21 cellular contexts compared by ENCODE assay signal in the genomic region with DNA sequence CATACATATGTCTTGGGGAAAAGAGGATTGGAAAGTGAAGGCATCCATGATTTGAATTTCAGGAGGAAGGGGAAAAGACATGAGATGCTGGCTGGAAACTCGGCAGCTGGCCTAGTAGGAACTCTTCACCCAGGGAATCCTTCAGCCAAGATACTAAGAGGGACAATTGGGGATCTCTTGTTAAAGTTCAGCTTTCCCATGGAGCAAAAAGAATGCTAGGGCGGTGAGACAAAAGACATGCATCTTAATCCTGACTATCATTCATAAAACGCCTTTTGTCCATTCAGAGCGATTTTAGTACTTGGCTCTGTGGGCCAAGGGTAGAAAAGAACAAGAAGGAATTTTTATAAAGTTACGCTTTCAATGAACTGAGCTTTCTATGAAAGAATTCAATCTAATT. TPM values are rescaled to one million over a fixed set of nuclear protein-coding genes. Genes with fewer than 3 reads are reported as not detected.
DNase-seq lines count a peak whose midpoint lies in the region; ATAC-seq and TF ChIP-seq lines count a peak whose summit lies in the region.
"Had no signal": no experiment of that assay in that cellular context is flagged by ENCODE, and none has a peak within 500 bp of the region (broad histone marks: within the 10 kb centered on the region; RNA-seq: fewer than 3 reads in every experiment).

No MANE protein-coding gene starts in this region.

- H2AFZ ChIP-seq in GM23338 = no peak overlapping the region
- H2AFZ ChIP-seq: GM23248 had no signal

- 72 to 80% methylated on average over 5 of the region's 5 CpGs for WGBS in esophagus squamous epithelium, 2 donors

- DNase-seq in GM23338 (ENCODE audit: low spot score) = no peak
- no peak for DNase-seq in RWPE2 (ENCODE audit: low spot score)
- DNase-seq in esophagus squamous epithelium (lab: John Stamatoyannopoulos, UW) = no peak
- peak; percentile 9 for DNase-seq in posterior vena cava (ENCODE audit: low spot score)
- DNase-seq in GOT3 (lab: John Stamatoyannopoulos, UW) = no peak
- DNase-seq: 8988T; CD8-positive, alpha-beta T cell; DND-41; GM23248; Kasumi-1; MM.1S; NCI-H1048; NCI-H1417 treated with DMSO at 0.1 percent for 48 hours; NCI-H187; NCI-H446; Right ventricle myocardium superior had no signal

- no peak for TF ChIP-seq CTCF in GM23338 (conservative IDR thresholded peaks at IDR 0.05; ENCODE audit: low read depth in 2 of 2)
- TF ChIP-seq CTCF in RWPE2 (IDR thresholded peaks at IDR 0.05; ENCODE audit: poor library complexity, severe bottlenecking) = no peak
- no peak for TF ChIP-seq CTCF in esophagus squamous epithelium (IDR thresholded peaks at IDR 0.05)

- no peak for TF ChIP-seq POLR2A in esophagus squamous epithelium (IDR thresholded peaks at IDR 0.05)

- H3K4me3 ChIP-seq in GM23338 (no peak overlapping the region), RWPE2 (ENCODE audit: severe bottlenecking) (no peak overlapping the region), esophagus squamous epithelium (no peak overlapping the region)
- H3K4me3 ChIP-seq: BLaER1 treated with 17β-estradiol and CSF1 and Interleukin-3, amounts not matched to agents 10 nM and 100 nM; GM12878; GM23248 had no signal

- H3K4me1 ChIP-seq in GM23338 (ENCODE audit: insufficient read depth) = peaks cover 30% of the 10 kb centered on the region
- peaks cover 24% of the 10 kb centered on the region for H3K4me1 ChIP-seq in RWPE2 (ENCODE audit: insufficient read depth, poor library complexity, severe bottlenecking)
- H3K4me1 ChIP-seq in esophagus squamous epithelium = peaks cover 6 to 51% (median 23%) of the 10 kb centered on the region in 3 donors
- H3K4me1 ChIP-seq: BLaER1 treated with 17β-estradiol and CSF1 and Interleukin-3, amounts not matched to agents 10 nM and 100 nM had no signal

- no peaks in the 10 kb centered on the region for H3K27me3 ChIP-seq in GM23338 (ENCODE audit: insufficient read depth)
- H3K27me3 ChIP-seq in RWPE2 (ENCODE audit: insufficient read depth, poor library complexity, severe bottlenecking) = no peaks in the 10 kb centered on the region
- H3K27me3 ChIP-seq in esophagus squamous epithelium = peaks cover 0 to 4% (median 0%) of the 10 kb centered on the region in 4 donors
- H3K27me3 ChIP-seq: BLaER1 treated with 17β-estradiol and CSF1 and Interleukin-3, amounts not matched to agents 10 nM and 100 nM had no signal

- peaks cover 84% of the 10 kb centered on the region for H3K79me2 ChIP-seq in GM23338 (replicated peaks; ENCODE audit: insufficient read depth)

- H3K27ac ChIP-seq in GM23338 (ENCODE audit: low read depth) (no peak overlapping the region), RWPE2 (ENCODE audit: poor library complexity, severe bottlenecking) (peak overlapping the region; percentile 25), esophagus squamous epithelium (peak overlapping the region; percentile 34 to 62 (median 55))
- H3K27ac ChIP-seq: BLaER1 treated with 17β-estradiol and CSF1 and Interleukin-3, amounts not matched to agents 10 nM and 100 nM had no signal

- no peak; the same call in 2 of the 3 replicates for ATAC-seq in GM23338
- ATAC-seq in RWPE2 (ENCODE audit: low read depth) = no peak
- ATAC-seq in HG02759 (IDR thresholded peaks at IDR 0.05; ENCODE audit: unreplicated experiment) = no peak
- no peak for ATAC-seq in SK-N-SH treated with all-trans-retinoic acid at 6 μM for 48 hours
- ATAC-seq: CD8-positive, alpha-beta T cell; GM12878 had no signal

- no peaks in the 10 kb centered on the region; the same call in 1 of the 2 replicates for H3F3A ChIP-seq in GM23338 (replicated peaks; ENCODE audit: low read depth)

- peaks cover 32% of the 10 kb centered on the region for H3K36me3 Mint-ChIP-seq in GM23338 (ENCODE audit: low read depth)
- H3K36me3 Mint-ChIP-seq: CD8-positive, alpha-beta T cell had no signal

- H4K20me1 ChIP-seq in GM23338 (replicated peaks; ENCODE audit: insufficient read depth) = peaks cover 21% of the 10 kb centered on the region
- H4K20me1 ChIP-seq: BLaER1 treated with 17β-estradiol and CSF1 and Interleukin-3, amounts not matched to agents 10 nM and 100 nM had no signal

- intact Hi-C loops in esophagus squamous epithelium (cut with DNase I) = no loop called here
- intact Hi-C loops in posterior vena cava (cut with DNase I) = no loop called here

- no peaks in the 10 kb centered on the region for H3K9me3 ChIP-seq in RWPE2 (ENCODE audit: severe bottlenecking)
- no peaks in the 10 kb centered on the region for H3K9me3 ChIP-seq in esophagus squamous epithelium

- H3K4me2 ChIP-seq in GM23338 = 0 out of 2 replicates have a peak overlapping the region, but pooled peaks have one; percentile 8
- H3K4me2 ChIP-seq: BLaER1 treated with 17β-estradiol and CSF1 and Interleukin-3, amounts not matched to agents 10 nM and 100 nM had no signal

- no peak overlapping the region for H3K4me3 Mint-ChIP-seq in GM23338
- H3K4me3 Mint-ChIP-seq: CD8-positive, alpha-beta T cell had no signal

- no peaks in the 10 kb centered on the region for H3K9me2 ChIP-seq in GM23338 (ENCODE audit: insufficient read depth)

- no peaks in the 10 kb centered on the region for H3K9me3 Mint-ChIP-seq in GM23338
- H3K9me3 Mint-ChIP-seq: CD8-positive, alpha-beta T cell had no signal

- peaks cover 43% of the 10 kb centered on the region for H3K4me1 Mint-ChIP-seq in GM23338

- H3K27ac Mint-ChIP-seq in GM23338 = 0 out of 2 replicates have a peak overlapping the region, but pooled peaks have one; percentile 5
- H3K27ac Mint-ChIP-seq: CD8-positive, alpha-beta T cell had no signal

- H3K36me3 ChIP-seq in GM23338 (ENCODE audit: insufficient read depth) (peaks cover 13% of the 10 kb centered on the region), RWPE2 (ENCODE audit: low read depth) (peaks cover 18% of the 10 kb centered on the region), esophagus squamous epithelium (peaks cover 0 to 20% (median 0%) of the 10 kb centered on the region in 3 donors)
- H3K36me3 ChIP-seq: BLaER1 treated with 17β-estradiol and CSF1 and Interleukin-3, amounts not matched to agents 10 nM and 100 nM had no signal

- H3K27me3 Mint-ChIP-seq in GM23338 (ENCODE audit: insufficient read depth, low read depth, poor library complexity) = no peaks in the 10 kb centered on the region

TF ChIP-seq in GM23338, 12 proteins besides CTCF, POLR2A, EP300 and RAD21:
- no peak for TF ChIP-seq NANOG (IDR thresholded peaks at IDR 0.05; ENCODE audit: borderline replicate concordance)
- no peak for TF ChIP-seq POLR2AphosphoS5 (IDR thresholded peaks at IDR 0.05; ENCODE audit: low read depth)
- TF ChIP-seq EZH2phosphoT487 (IDR thresholded peaks at IDR 0.05; ENCODE audit: unreplicated experiment) = no peak
- TF ChIP-seq, protein P1, sequence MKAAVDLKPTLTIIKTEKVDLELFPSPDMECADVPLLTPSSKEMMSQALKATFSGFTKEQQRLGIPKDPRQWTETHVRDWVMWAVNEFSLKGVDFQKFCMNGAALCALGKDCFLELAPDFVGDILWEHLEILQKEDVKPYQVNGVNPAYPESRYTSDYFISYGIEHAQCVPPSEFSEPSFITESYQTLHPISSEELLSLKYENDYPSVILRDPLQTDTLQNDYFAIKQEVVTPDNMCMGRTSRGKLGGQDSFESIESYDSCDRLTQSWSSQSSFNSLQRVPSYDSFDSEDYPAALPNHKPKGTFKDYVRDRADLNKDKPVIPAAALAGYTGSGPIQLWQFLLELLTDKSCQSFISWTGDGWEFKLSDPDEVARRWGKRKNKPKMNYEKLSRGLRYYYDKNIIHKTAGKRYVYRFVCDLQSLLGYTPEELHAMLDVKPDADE (IDR thresholded peaks at IDR 0.05) = no peak
- TF ChIP-seq ZNF114 (CRISPR knock-in tag; IDR thresholded peaks at IDR 0.05) = no peak
- no peak for TF ChIP-seq JUNB (IDR thresholded peaks at IDR 0.05; ENCODE audit: unreplicated experiment)
- no peak for TF ChIP-seq EZH2 (IDR thresholded peaks at IDR 0.05; ENCODE audit: low read depth, unreplicated experiment)
- no peak for TF ChIP-seq ZNF331 (CRISPR knock-in tag; IDR thresholded peaks at IDR 0.05; ENCODE audit: low read depth)

TF ChIP-seq in SK-N-SH treated with all-trans-retinoic acid at 6 μM for 48 hours, 23 proteins besides CTCF, POLR2A, EP300 and RAD21:
- TF ChIP-seq ESRRG (CRISPR knock-in tag; IDR thresholded peaks at IDR 0.05) (no peak), BACH2 (CRISPR knock-in tag; IDR thresholded peaks at IDR 0.05; ENCODE audit: borderline replicate concordance) (no peak), TCF4 (CRISPR knock-in tag; IDR thresholded peaks at IDR 0.05; ENCODE audit: borderline replicate concordance) (no peak), ISL1 (CRISPR knock-in tag; IDR thresholded peaks at IDR 0.05) (no peak), ZC3H10 (CRISPR knock-in tag; IDR thresholded peaks at IDR 0.05) (no peak), ZFP30 (CRISPR knock-in tag; IDR thresholded peaks at IDR 0.05) (no peak), ARNTL (CRISPR knock-in tag; IDR thresholded peaks at IDR 0.05; ENCODE audit: borderline replicate concordance, low read depth) (no peak), PPARA (CRISPR knock-in tag; IDR thresholded peaks at IDR 0.05; ENCODE audit: borderline replicate concordance) (no peak), GLIS3 (CRISPR knock-in tag; IDR thresholded peaks at IDR 0.05) (no peak)
- TF ChIP-seq, protein P2, sequence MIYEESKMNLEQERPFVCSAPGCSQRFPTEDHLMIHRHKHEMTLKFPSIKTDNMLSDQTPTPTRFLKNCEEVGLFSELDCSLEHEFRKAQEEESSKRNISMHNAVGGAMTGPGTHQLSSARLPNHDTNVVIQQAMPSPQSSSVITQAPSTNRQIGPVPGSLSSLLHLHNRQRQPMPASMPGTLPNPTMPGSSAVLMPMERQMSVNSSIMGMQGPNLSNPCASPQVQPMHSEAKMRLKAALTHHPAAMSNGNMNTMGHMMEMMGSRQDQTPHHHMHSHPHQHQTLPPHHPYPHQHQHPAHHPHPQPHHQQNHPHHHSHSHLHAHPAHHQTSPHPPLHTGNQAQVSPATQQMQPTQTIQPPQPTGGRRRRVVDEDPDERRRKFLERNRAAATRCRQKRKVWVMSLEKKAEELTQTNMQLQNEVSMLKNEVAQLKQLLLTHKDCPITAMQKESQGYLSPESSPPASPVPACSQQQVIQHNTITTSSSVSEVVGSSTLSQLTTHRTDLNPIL (CRISPR knock-in tag; IDR thresholded peaks at IDR 0.05; ENCODE audit: low read depth) = no peak
TF ChIP-seq in SK-N-SH treated with all-trans-retinoic acid at 6 μM for 48 hours: peak in this region for 0.

RNA-seq across cellular contexts. Expression of a gene that starts 20.6 kb away (rescaled TPM):
- total RNA-seq in GM23338 (2014; rRNA removed; shearing (Covaris generic)) = 67.3 and 77.2 TPM in 2 replicates
- polyA plus RNA-seq in GM23338 (2016; fragmentation: Nextera tagmentation; extraction: Ambion mirVana) = 77.1 and 82.8 TPM in 2 replicates
- total RNA-seq in esophagus squamous epithelium = 10 to 100 TPM in 3 of 4 donors, 1 to 10 TPM in 1; 4.5 to 24.2 (median 17.6) TPM
- 10 to 100 TPM; 28.5 to 40.9 TPM for total RNA-seq in posterior vena cava
- total RNA-seq: CD8-positive, alpha-beta T cell; OCI-LY7 had no signal
- polyA plus RNA-seq: GM12878 had no signal
